1 cellular context compared by ENCODE assay signal in genomic region chr3:171412054-171412453, GRCh38.
TF ChIP-seq lines count a peak whose summit lies in the region.

No MANE protein-coding gene starts in this region.

TF ChIP-seq in WTC11, 78 proteins besides CTCF, POLR2A, EP300 and RAD21 (continued from another document):
- TF ChIP-seq, protein P1, sequence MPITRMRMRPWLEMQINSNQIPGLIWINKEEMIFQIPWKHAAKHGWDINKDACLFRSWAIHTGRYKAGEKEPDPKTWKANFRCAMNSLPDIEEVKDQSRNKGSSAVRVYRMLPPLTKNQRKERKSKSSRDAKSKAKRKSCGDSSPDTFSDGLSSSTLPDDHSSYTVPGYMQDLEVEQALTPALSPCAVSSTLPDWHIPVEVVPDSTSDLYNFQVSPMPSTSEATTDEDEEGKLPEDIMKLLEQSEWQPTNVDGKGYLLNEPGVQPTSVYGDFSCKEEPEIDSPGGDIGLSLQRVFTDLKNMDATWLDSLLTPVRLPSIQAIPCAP (CRISPR knock-in tag; IDR thresholded peaks at IDR 0.05), result no peak
- TF ChIP-seq HMGA2 (CRISPR knock-in tag; IDR thresholded peaks at IDR 0.05) (no peak), MYBL2 (CRISPR knock-in tag; IDR thresholded peaks at IDR 0.05) (no peak), SOX15 (CRISPR knock-in tag; IDR thresholded peaks at IDR 0.05) (no peak), OVOL2 (CRISPR knock-in tag; IDR thresholded peaks at IDR 0.05; ENCODE audit: borderline replicate concordance) (no peak), USF1 (CRISPR knock-in tag; IDR thresholded peaks at IDR 0.05) (no peak), CREB1 (CRISPR knock-in tag; IDR thresholded peaks at IDR 0.05) (no peak), NFE2L1 (CRISPR knock-in tag; IDR thresholded peaks at IDR 0.05) (no peak), FOXP4 (CRISPR knock-in tag; IDR thresholded peaks at IDR 0.05) (no peak)
TF ChIP-seq in WTC11: peak in this region for 0.
